Comparison of ENCODE assay signal across 11 cellular contexts in the genomic region with DNA sequence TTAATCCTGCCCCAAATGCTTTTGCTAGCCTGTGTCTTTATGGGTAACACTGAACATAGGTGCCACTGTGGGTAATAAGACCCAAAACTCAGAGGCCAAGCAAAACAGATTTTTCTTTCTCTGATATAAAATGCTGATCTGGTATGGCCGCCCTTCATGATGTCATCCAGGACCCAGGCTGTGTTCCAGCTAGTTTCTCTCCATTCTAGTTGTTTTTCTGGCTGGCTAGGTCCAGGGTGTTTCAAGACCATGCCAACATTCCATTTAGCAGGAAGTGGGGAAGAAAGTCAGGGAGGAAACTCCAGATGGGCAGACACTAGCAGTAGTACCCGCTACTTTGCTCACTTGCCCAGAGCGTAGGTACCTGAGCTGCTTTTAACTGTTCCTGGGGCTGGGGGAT.
A peak's percentile ranks its signal among the peaks of the same experiment; 100 is the strongest.
DNase-seq lines count a peak whose midpoint lies in the region; ATAC-seq, FAIRE-seq and TF ChIP-seq lines count a peak whose summit lies in the region.
"Had no signal": no experiment of that assay in that cellular context is flagged by ENCODE, and none has a peak within 500 bp of the region (broad histone marks: within the 10 kb centered on the region; RNA-seq: fewer than 3 reads in every experiment).

No MANE protein-coding gene starts in this region.

- no peak for FAIRE-seq in D721Med (lab: Jason Lieb, UNC)
- FAIRE-seq: A204.1 had no signal

- peaks cover 0 to 22% (median 17%) of the 10 kb centered on the region in 4 donors for H3K4me1 ChIP-seq in tibial artery

- peaks cover 1% of the 10 kb centered on the region for H3K27me3 Mint-ChIP-seq in activated CD8-positive, alpha-beta T cell treated with anti-CD3 and anti-CD28 coated beads, Interleukin-2, amount 10 ng/mL, durations not matched to agents 7 days and 5 days (ENCODE audit: low read depth)
- no peaks in the 10 kb centered on the region for H3K27me3 Mint-ChIP-seq in activated CD8-positive, alpha-beta T cell treated with anti-CD3 and anti-CD28 coated beads for 36 hours
- no peaks in the 10 kb centered on the region for H3K27me3 Mint-ChIP-seq in brain

- DNase-seq in activated CD8-positive, alpha-beta T cell treated with anti-CD3 and anti-CD28 coated beads, Interleukin-2, amount 10 ng/mL, durations not matched to agents 7 days and 5 days: no peak
- no peak for DNase-seq in activated CD8-positive, alpha-beta T cell treated with anti-CD3 and anti-CD28 coated beads for 36 hours
- DNase-seq in hepatic stellate cell (ENCODE audit: low spot score) (peak; percentile 62), tibial artery (no peak), D721Med (ENCODE audit: insufficient read length, low spot score) (no peak), SIG-M5 (lab: John Stamatoyannopoulos, UW) (no peak)
- DNase-seq: activated naive CD4-positive, alpha-beta T cell treated with anti-CD3 and anti-CD28 coated beads, Interleukin-2, amount 50 U/mL, for 16 hours had no signal

- TF ChIP-seq CTCF in activated CD8-positive, alpha-beta T cell treated with anti-CD3 and anti-CD28 coated beads for 36 hours (IDR thresholded peaks at IDR 0.05): no peak
- TF ChIP-seq CTCF in brain (conservative IDR thresholded peaks at IDR 0.05) (no peak), tibial artery (IDR thresholded peaks at IDR 0.05) (no peak), D721Med (IDR thresholded peaks at IDR 0.05; ENCODE audit: insufficient read depth, missing control alignments) (no peak)

- POLR2A ChIA-PET in activated CD8-positive, alpha-beta T cell treated with anti-CD3 and anti-CD28 coated beads, Interleukin-2, amount 10 ng/mL, durations not matched to agents 7 days and 5 days (lab: Charles Lee): interaction anchor here (0.6 kb wide), 2 partner anchors 39 to 132 kb away, joined by 3 read pairs; no protein-coding TSS in a partner anchor
- POLR2A ChIA-PET in activated CD8-positive, alpha-beta T cell treated with anti-CD3 and anti-CD28 coated beads for 36 hours (lab: Charles Lee): interaction anchor here (0.7 kb wide), 1 partner anchor 28 kb away, joined by 3 read pairs; no protein-coding TSS in a partner anchor

- intact Hi-C loops in activated CD8-positive, alpha-beta T cell treated with anti-CD3 and anti-CD28 coated beads for 36 hours (cut with micrococcal nuclease): loop anchor here (5.0 kb wide), 1 partner anchor 190 kb away; no protein-coding TSS in a partner anchor
- intact Hi-C loops in tibial artery (cut with DNase I; ENCODE audit: low total_unique reads): no loop called here

- peaks cover 51% of the 10 kb centered on the region for H3K4me1 Mint-ChIP-seq in activated CD8-positive, alpha-beta T cell treated with anti-CD3 and anti-CD28 coated beads, Interleukin-2, amount 10 ng/mL, durations not matched to agents 7 days and 5 days (ENCODE audit: low read depth)
- peaks cover 28% of the 10 kb centered on the region for H3K4me1 Mint-ChIP-seq in activated CD8-positive, alpha-beta T cell treated with anti-CD3 and anti-CD28 coated beads for 36 hours (ENCODE audit: low read depth)
- peaks cover 24% of the 10 kb centered on the region for H3K4me1 Mint-ChIP-seq in brain

- H3K27ac Mint-ChIP-seq in activated CD8-positive, alpha-beta T cell treated with anti-CD3 and anti-CD28 coated beads, Interleukin-2, amount 10 ng/mL, durations not matched to agents 7 days and 5 days: peak overlapping the region; percentile 33
- H3K27ac Mint-ChIP-seq in activated CD8-positive, alpha-beta T cell treated with anti-CD3 and anti-CD28 coated beads for 36 hours: no peak overlapping the region
- peak overlapping the region in 3 of 5 experiments; percentile 35 to 73 (median 40) for H3K27ac Mint-ChIP-seq in brain
- H3K27ac Mint-ChIP-seq: WTC11 had no signal

- no peak for ATAC-seq in activated CD8-positive, alpha-beta T cell treated with anti-CD3 and anti-CD28 coated beads, Interleukin-2, amount 10 ng/mL, durations not matched to agents 7 days and 5 days
- ATAC-seq in activated CD8-positive, alpha-beta T cell treated with anti-CD3 and anti-CD28 coated beads for 36 hours: no peak
- ATAC-seq in GM19395 (IDR thresholded peaks at IDR 0.05; ENCODE audit: unreplicated experiment): no peak
- ATAC-seq: WTC11 had no signal

- peaks cover 12% of the 10 kb centered on the region for H3K36me3 Mint-ChIP-seq in activated CD8-positive, alpha-beta T cell treated with anti-CD3 and anti-CD28 coated beads, Interleukin-2, amount 10 ng/mL, durations not matched to agents 7 days and 5 days (ENCODE audit: low read depth)
- H3K36me3 Mint-ChIP-seq in activated CD8-positive, alpha-beta T cell treated with anti-CD3 and anti-CD28 coated beads for 36 hours (ENCODE audit: low read depth): peaks cover 3% of the 10 kb centered on the region
- H3K36me3 Mint-ChIP-seq in brain: peaks cover 69% of the 10 kb centered on the region

- H3K4me3 ChIP-seq in tibial artery: no peak overlapping the region

- no peaks in the 10 kb centered on the region for H3K27me3 ChIP-seq in tibial artery

- no peak overlapping the region for H3K4me3 Mint-ChIP-seq in activated CD8-positive, alpha-beta T cell treated with anti-CD3 and anti-CD28 coated beads, Interleukin-2, amount 10 ng/mL, durations not matched to agents 7 days and 5 days
- H3K4me3 Mint-ChIP-seq in activated CD8-positive, alpha-beta T cell treated with anti-CD3 and anti-CD28 coated beads for 36 hours: no peak overlapping the region
- no peak overlapping the region for H3K4me3 Mint-ChIP-seq in brain
- H3K4me3 Mint-ChIP-seq: WTC11 had no signal

- H3K9me3 ChIP-seq in tibial artery: no peaks in the 10 kb centered on the region

- CTCF ChIA-PET in activated CD8-positive, alpha-beta T cell treated with anti-CD3 and anti-CD28 coated beads, Interleukin-2, amount 10 ng/mL, durations not matched to agents 7 days and 5 days (lab: Charles Lee): interaction anchor here (0.7 to 8.0 kb wide), 9 partner anchors 11 to 277 kb away, joined by 3 to 127 read pairs (median 3); no protein-coding TSS in a partner anchor
- CTCF ChIA-PET in activated CD8-positive, alpha-beta T cell treated with anti-CD3 and anti-CD28 coated beads for 36 hours (lab: Charles Lee): interaction anchor here (0.9 to 9.7 kb wide), 9 partner anchors 11 to 259 kb away, joined by 3 to 121 read pairs (median 3); no protein-coding TSS in a partner anchor

- peaks cover 33 to 45% (median 37%) of the 10 kb centered on the region in 3 donors for H3K36me3 ChIP-seq in tibial artery

- peak overlapping the region; percentile 44 to 51 for H3K27ac ChIP-seq in tibial artery

- H3K9me3 Mint-ChIP-seq in activated CD8-positive, alpha-beta T cell treated with anti-CD3 and anti-CD28 coated beads, Interleukin-2, amount 10 ng/mL, durations not matched to agents 7 days and 5 days (ENCODE audit: insufficient read depth): peaks cover 7% of the 10 kb centered on the region
- H3K9me3 Mint-ChIP-seq in activated CD8-positive, alpha-beta T cell treated with anti-CD3 and anti-CD28 coated beads for 36 hours: peaks cover 5% of the 10 kb centered on the region
- no peaks in the 10 kb centered on the region for H3K9me3 Mint-ChIP-seq in brain
